ENCODE assay signal across 11 cellular contexts in genomic region chr12:26787125-26787495, GRCh38. TPM values are rescaled to one million over a fixed set of nuclear protein-coding genes. Genes with fewer than 3 reads are reported as not detected.
DNase-seq lines count a peak whose midpoint lies in the region; ATAC-seq, FAIRE-seq and TF ChIP-seq lines count a peak whose summit lies in the region.
"Had no signal": no experiment of that assay in that cellular context is flagged by ENCODE, and none has a peak within 500 bp of the region (broad histone marks: within the 10 kb centered on the region; RNA-seq: fewer than 3 reads in every experiment).

No MANE protein-coding gene starts in this region.

- H3K27me3 ChIP-seq in lung (ENCODE audit: control insufficient read depth, insufficient read depth) = no peaks in the 10 kb centered on the region
- no peaks in the 10 kb centered on the region for H3K27me3 ChIP-seq in effector memory CD4-positive, alpha-beta T cell (replicated peaks; ENCODE audit: control insufficient read depth, insufficient read depth, low read length, poor library complexity, severe bottlenecking)

- ATAC-seq in A549 (peak; percentile 68 to 74; a peak in 5 of 6 replicates), lung (ENCODE audit: insufficient read depth, low FRiP score) (peak; percentile 59), HG02981 (IDR thresholded peaks at IDR 0.05; ENCODE audit: unreplicated experiment) (no peak)

- TF ChIP-seq CTCF in A549 (IDR thresholded peaks at IDR 0.05) = no peak
- no peak for TF ChIP-seq CTCF in lung (IDR thresholded peaks at IDR 0.05; ENCODE audit: control extremely low read depth, extremely low read depth)

- H3K27ac ChIP-seq in A549 = peak overlapping the region in 1 of 2 experiments; percentile 50; a peak in 2 of 6 replicates
- H3K27ac ChIP-seq in lung (ENCODE audit: low read depth in 1 of 2, low read length in 1 of 2) = peak overlapping the region in 1 of 2 donors; percentile 31
- no peak overlapping the region for H3K27ac ChIP-seq in effector memory CD4-positive, alpha-beta T cell (ENCODE audit: insufficient read depth, low read length, poor library complexity, severe bottlenecking)
- H3K27ac ChIP-seq: C4-2B had no signal

- H3K9me3 ChIP-seq in A549 (no peaks in the 10 kb centered on the region), lung (ENCODE audit: control insufficient read depth in 2 of 2, insufficient read depth in 1 of 2, low read length in 1 of 2) (no peaks in the 10 kb centered on the region)
- no peaks in the 10 kb centered on the region for H3K9me3 ChIP-seq in effector memory CD4-positive, alpha-beta T cell (ENCODE audit: control insufficient read depth, low read length)

- POLR2A ChIA-PET in A549 (lab: Yijun Ruan, JAX) = no interaction called here

- TF ChIP-seq RAD21 in A549 (conservative IDR thresholded peaks at IDR 0.05 in 1 of 2, IDR thresholded peaks at IDR 0.05 in 1 of 2) = no peak

- peaks cover 46% of the 10 kb centered on the region for H3K4me1 ChIP-seq in A549
- no peaks in the 10 kb centered on the region for H3K4me1 ChIP-seq in lung (ENCODE audit: control insufficient read depth in 2 of 2, insufficient read depth in 2 of 2, low read length in 2 of 2)
- H3K4me1 ChIP-seq in effector memory CD4-positive, alpha-beta T cell (ENCODE audit: control insufficient read depth, insufficient read depth, low read length, poor library complexity, severe bottlenecking) = no peaks in the 10 kb centered on the region

- TF ChIP-seq POLR2A in A549 (IDR thresholded peaks at IDR 0.05; ENCODE audit: low read length) = no peak

- CTCF ChIA-PET in A549 (lab: Yijun Ruan, JAX) = interaction anchor here (1.1 to 1.6 kb wide), 2 partner anchors 18 to 45 kb away, joined by 4 read pairs; no protein-coding TSS in a partner anchor

- no peaks in the 10 kb centered on the region for H3K36me3 ChIP-seq in lung (ENCODE audit: control insufficient read depth in 2 of 2, insufficient read depth in 2 of 2, low read length in 2 of 2)
- H3K36me3 ChIP-seq in effector memory CD4-positive, alpha-beta T cell (ENCODE audit: control insufficient read depth, insufficient read depth, low read length) = peaks cover 4% of the 10 kb centered on the region

- H3K4me3 ChIP-seq in A549 = no peak overlapping the region
- H3K4me3 ChIP-seq in lung = no peak overlapping the region
- no peak overlapping the region for H3K4me3 ChIP-seq in effector memory CD4-positive, alpha-beta T cell (ENCODE audit: insufficient read depth, low read depth, low read length, poor library complexity, severe bottlenecking)

- peak; percentile 49 for FAIRE-seq in A549 (lab: Jason Lieb, UNC)
- no peak for FAIRE-seq in urothelium cell line (lab: Jason Lieb, UNC)

- no peak for TF ChIP-seq EP300 in A549 (IDR thresholded peaks at IDR 0.05)

- DNase-seq in A549 (ENCODE audit: low read depth in 1 of 2, low spot score in 1 of 2) (no peak), NCI-H2196 (lab: John Stamatoyannopoulos, UW; ENCODE audit: unreplicated experiment) (peak; percentile 58), dermis blood vessel endothelial cell (peak; percentile 85), lung (ENCODE audit: low spot score) (no peak), epidermal melanocyte (ENCODE audit: insufficient read length, low spot score) (no peak), urothelium cell line (ENCODE audit: low spot score) (no peak)
- no peak for DNase-seq in effector memory CD4-positive, alpha-beta T cell
- DNase-seq: activated effector memory CD4-positive, alpha-beta T cell treated with Interleukin-2 at 50 U/mL for 16 hours; NCI-H1092 treated with DMSO at 0.1 percent for 48 hours had no signal

- H3K4me2 ChIP-seq in A549 = peak overlapping the region; percentile 18; the same call in 1 of the 3 replicates

TF ChIP-seq in A549, 52 proteins besides CTCF, POLR2A, EP300 and RAD21:
- TF ChIP-seq RFX5 (IDR thresholded peaks at IDR 0.05) (no peak), GATA3 (IDR thresholded peaks at IDR 0.05; ENCODE audit: borderline replicate concordance) (no peak), ZNF302 (CRISPR knock-in tag; IDR thresholded peaks at IDR 0.05) (no peak), JUN (IDR thresholded peaks at IDR 0.05) (no peak)

RNA-seq across cellular contexts. Expression of gene ITPR2, which starts 45.9 kb away (rescaled TPM):
- 6.0 and 8.1 TPM in 2 replicates for polyA plus RNA-seq in A549 (2011; rRNA removed)
- 0.75 and 0.93 TPM in 2 replicates for polyA plus RNA-seq in A549 (2012; cell fraction: cytosol; rRNA removed)
- 0.72 and 1.0 TPM in 2 replicates for polyA plus RNA-seq in A549 (2012; cell fraction: nucleus; rRNA removed)
- 3.1 to 4.4 TPM (median 3.9 TPM) in 3 replicates for polyA plus RNA-seq in A549 (2017; fragmentation: RNase III; extraction: RNeasy Plus Mini Kit Qiagen cat#74134 plus additional on column Dnase treatment)
- polyA minus RNA-seq in A549 (2011; rRNA and poly(A)+ RNA removed) = 11.8 and 13.6 TPM in 2 replicates
- total RNA-seq in dermis blood vessel endothelial cell = 43.2 and 64.6 TPM in 2 replicates
- 10 to 100 TPM; 43.0 to 47.0 TPM for total RNA-seq in lung
- polyA plus RNA-seq in lung = 10 to 100 TPM in 1 of 2 donors, 1 to 10 TPM in 1; 4.1 to 10.1 TPM

Comparison
In these comparisons a context has a peak if more than half of its experiments do, and no peak if none do; other contexts are left out.
1. DNase-seq: peak in NCI-H2196 (single experiment) and dermis blood vessel endothelial cell (single experiment); none in A549 (0 of 2), lung (single experiment), effector memory CD4-positive, alpha-beta T cell (0 of 3), epidermal melanocyte (single experiment) and urothelium cell line (single experiment).